28 cellular contexts compared by ENCODE assay signal in the genomic region with DNA sequence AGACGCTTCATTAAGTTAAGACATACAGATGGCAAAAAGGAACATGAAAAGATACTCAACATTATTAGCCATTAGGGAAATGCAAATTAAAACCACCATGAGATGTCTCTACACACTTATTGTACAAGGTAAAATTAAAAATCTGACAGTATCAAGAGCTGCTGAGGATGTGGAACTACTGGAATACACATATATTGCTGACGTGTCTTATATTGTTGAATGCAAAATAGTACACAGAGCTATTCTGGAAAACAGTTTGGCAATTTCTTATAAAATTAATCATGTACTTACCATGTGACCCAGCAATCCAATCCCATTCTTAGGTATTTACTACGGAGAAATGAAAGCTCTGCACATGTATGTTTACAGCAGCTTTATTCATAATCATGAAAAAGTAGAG.
"Had no signal": no experiment of that assay in that cellular context is flagged by ENCODE, and none has a peak within 500 bp of the region (broad histone marks: within the 10 kb centered on the region; RNA-seq: fewer than 3 reads in every experiment).

No MANE protein-coding gene starts in this region.

- DNase-seq: naive thymus-derived CD4-positive, alpha-beta T cell; natural killer cell; occipital lobe; ovary; posterior cingulate gyrus; psoas muscle; right cardiac atrium; spleen; stimulated activated CD4-positive, alpha-beta T cell treated with anti-CD3 and anti-CD28 coated beads, Interleukin-12 subunit alpha, Interleukin-12 subunit beta, amount 100 ng/mL, for 4 hours; stimulated activated CD4-positive, alpha-beta T cell treated with anti-CD3 and anti-CD28 coated beads, Interleukin-1b, Interleukin-23, amount 100 ng/mL, for 48 hours; stimulated activated CD4-positive, alpha-beta T cell treated with anti-CD3 and anti-CD28 coated beads, Interleukin-4, amount 100 ng/mL, for 1 hour; stimulated activated CD4-positive, alpha-beta T cell treated with anti-CD3 and anti-CD28 coated beads, Interleukin-4, amount 100 ng/mL, for 4 hours; stimulated activated naive B cell treated with anti-CD40 and anti-IgM and Interleukin-4, amounts not matched to agents 10 μg/mL and 1 μg/mL and 100 μg/mL, for 72 hours; stimulated activated naive CD4-positive, alpha-beta T cell treated with Interleukin-2 at 50 U/mL for 16 hours; stomach; thyroid gland; trophoblast cell; upper lobe of left lung had no signal

- H3K9me3 ChIP-seq: ovary, thoracic aorta, thyroid gland, vagina had no signal

- H3K27ac ChIP-seq: neural progenitor cell, ovary, parathyroid adenoma, psoas muscle, skin epidermis, spleen, stomach, thoracic aorta, thyroid gland, tibial nerve, upper lobe of left lung, vagina had no signal

- H3K4me1 ChIP-seq: neural progenitor cell, parathyroid adenoma, psoas muscle, spleen, stomach, thyroid gland, tibial nerve, upper lobe of left lung, vagina had no signal

- H3K4me2 ChIP-seq: neural progenitor cell, smooth muscle cell had no signal

- H3K36me3 ChIP-seq: neural progenitor cell, ovary, spleen, stomach, thoracic aorta, thyroid gland, tibial nerve, upper lobe of left lung, vagina had no signal

- H3K79me2 ChIP-seq: parathyroid adenoma had no signal

- H2AFZ ChIP-seq: neural progenitor cell, parathyroid adenoma had no signal

- FAIRE-seq: urothelium cell line had no signal

- H3K4me3 ChIP-seq: neural progenitor cell, ovary, psoas muscle, skin epidermis, smooth muscle cell, spleen, stomach, thoracic aorta, thyroid gland, tibial nerve, upper lobe of left lung, vagina had no signal

- ATAC-seq: naive thymus-derived CD4-positive, alpha-beta T cell; natural killer cell; psoas muscle; right cardiac atrium; sciatic nerve; stimulated activated effector memory CD8-positive, alpha-beta T cell treated with anti-CD3 and anti-CD28 coated beads, Interleukin-12 subunit alpha, Interleukin-12 subunit beta, amount 100 ng/mL, for 72 hours; stimulated activated naive B cell treated with anti-CD40 and anti-IgM and Interleukin-4, amounts not matched to agents 10 μg/mL and 1 μg/mL and 100 μg/mL, for 72 hours had no signal

- H3K27me3 ChIP-seq: neural progenitor cell, ovary, spleen, thyroid gland, tibial nerve, upper lobe of left lung, vagina had no signal

- H3K9ac ChIP-seq: neural progenitor cell, parathyroid adenoma had no signal
